In genomic region chr5:79513519-79514390, GRCh38 we compare ENCODE assay signal across 8 cellular contexts. TPM values are rescaled to one million over a fixed set of nuclear protein-coding genes. Genes with fewer than 3 reads are reported as not detected.
DNase-seq lines count a peak whose midpoint lies in the region; ATAC-seq and TF ChIP-seq lines count a peak whose summit lies in the region.

HOMER1 (minus strand) TSS chr5:79514134; CDS start chr5:79512774, 1,360 bp downstream.

- POLR2A ChIA-PET in activated CD4-positive, alpha-beta T cell treated with anti-CD3 and anti-CD28 coated beads, Interleukin-2, amount 10 ng/mL, durations not matched to agents 7 days and 5 days (lab: Charles Lee) = interaction anchor here (0.8 kb wide), 1 partner anchor 48 kb away, joined by 3 read pairs; no protein-coding TSS in a partner anchor

- TF ChIP-seq CTCF in coronary artery (IDR thresholded peaks at IDR 0.05) (no peak), left lung (IDR thresholded peaks at IDR 0.05) (no peak)

- H3K4me1 ChIP-seq in left lung = peaks cover 2 to 23% of the 10 kb centered on the region in 2 donors

- no peaks in the 10 kb centered on the region for H3K36me3 Mint-ChIP-seq in activated CD4-positive, alpha-beta T cell treated with anti-CD3 and anti-CD28 coated beads, Interleukin-2, amount 10 ng/mL, durations not matched to agents 7 days and 5 days (ENCODE audit: low read depth)

- in situ Hi-C loops in ACHN (cut with HindIII; ENCODE audit: low pct_ligation_motif_present, low pct_unique_long_range_greater_than_20kb, low sequenced_read_pairs) = no loop called here

- no peaks in the 10 kb centered on the region for H3K36me3 ChIP-seq in left lung

- H3K4me3 Mint-ChIP-seq in activated CD4-positive, alpha-beta T cell treated with anti-CD3 and anti-CD28 coated beads, Interleukin-2, amount 10 ng/mL, durations not matched to agents 7 days and 5 days = peak within 1 kb of the TSS; percentile 88

- H3K27ac Mint-ChIP-seq in activated CD4-positive, alpha-beta T cell treated with anti-CD3 and anti-CD28 coated beads, Interleukin-2, amount 10 ng/mL, durations not matched to agents 7 days and 5 days = peak within 1 kb of the TSS; percentile 95

- DNase-seq in ACHN = peak; percentile 75
- DNase-seq in NCI-H345 treated with DMSO at 0.1 percent for 48 hours (lab: John Stamatoyannopoulos, UW; ENCODE audit: unreplicated experiment) = peak; percentile 68
- DNase-seq in activated CD4-positive, alpha-beta T cell treated with anti-CD3 and anti-CD28 coated beads, Interleukin-2, amount 10 ng/mL, durations not matched to agents 7 days and 5 days = peak; percentile 68
- DNase-seq in coronary artery (ENCODE audit: low spot score) = peak; percentile 88
- DNase-seq in left lung = peak; percentile 84 to 91
- peak; percentile 74 for DNase-seq in stimulated activated CD4-positive, alpha-beta T cell treated with anti-CD3 and anti-CD28 coated beads, Interleukin-4, amount 100 ng/mL, for 1 hour

- peaks cover 35% of the 10 kb centered on the region for H3K27me3 Mint-ChIP-seq in activated CD4-positive, alpha-beta T cell treated with anti-CD3 and anti-CD28 coated beads, Interleukin-2, amount 10 ng/mL, durations not matched to agents 7 days and 5 days

- H3K27me3 ChIP-seq in left lung = peaks cover 31 to 60% of the 10 kb centered on the region in 2 donors

- no peaks in the 10 kb centered on the region for H3K9me3 Mint-ChIP-seq in activated CD4-positive, alpha-beta T cell treated with anti-CD3 and anti-CD28 coated beads, Interleukin-2, amount 10 ng/mL, durations not matched to agents 7 days and 5 days

- ATAC-seq in GM18520 (IDR thresholded peaks at IDR 0.05; ENCODE audit: unreplicated experiment) = peak; percentile 35
- ATAC-seq in HG03066 (IDR thresholded peaks at IDR 0.05; ENCODE audit: low read depth, unreplicated experiment) = peak; percentile 57
- peak; percentile 93 for ATAC-seq in left lung

- H3K27ac ChIP-seq in coronary artery (peak within 1 kb of the TSS; percentile 98 to 99), left lung (peak within 1 kb of the TSS; percentile 80 to 95)

- H3K4me3 ChIP-seq in coronary artery = peak within 1 kb of the TSS; percentile 98
- H3K4me3 ChIP-seq in left lung = peak within 1 kb of the TSS; percentile 63 to 93

- no peaks in the 10 kb centered on the region for H3K9me3 ChIP-seq in left lung

- H3K4me1 Mint-ChIP-seq in activated CD4-positive, alpha-beta T cell treated with anti-CD3 and anti-CD28 coated beads, Interleukin-2, amount 10 ng/mL, durations not matched to agents 7 days and 5 days = peaks cover 31% of the 10 kb centered on the region

- intact Hi-C loops in left lung (cut with DNase I) = no loop called here

- CTCF ChIA-PET in activated CD4-positive, alpha-beta T cell treated with anti-CD3 and anti-CD28 coated beads, Interleukin-2, amount 10 ng/mL, durations not matched to agents 7 days and 5 days (lab: Charles Lee) = interaction anchor here (1.2 to 2.2 kb wide), 3 partner anchors 9 to 28 kb away, joined by 3 to 9 read pairs (median 3); no protein-coding TSS in a partner anchor

RNA-seq across cellular contexts. Expression of gene HOMER1, which starts in this region (rescaled TPM):
- total RNA-seq in activated CD4-positive, alpha-beta T cell treated with anti-CD3 and anti-CD28 coated beads, Interleukin-2, amount 10 ng/mL, durations not matched to agents 7 days and 5 days = 1 to 10 TPM; 1.9 to 2.6 TPM
- total RNA-seq in left lung = 1 to 10 TPM; 4.2 to 4.6 TPM

Comparison
In these comparisons a context has a peak if more than half of its experiments do, and no peak if none do; other contexts are left out.
1. Peak in every context shown above with its lines: DNase-seq, ATAC-seq, H3K4me3 ChIP-seq and H3K27ac ChIP-seq.
2. ATAC-seq: peak in every context shown above with its lines; median percentile 93 in left lung; 57 in HG03066; 35 in GM18520.